8 cellular contexts compared by ENCODE assay signal in the genomic region with DNA sequence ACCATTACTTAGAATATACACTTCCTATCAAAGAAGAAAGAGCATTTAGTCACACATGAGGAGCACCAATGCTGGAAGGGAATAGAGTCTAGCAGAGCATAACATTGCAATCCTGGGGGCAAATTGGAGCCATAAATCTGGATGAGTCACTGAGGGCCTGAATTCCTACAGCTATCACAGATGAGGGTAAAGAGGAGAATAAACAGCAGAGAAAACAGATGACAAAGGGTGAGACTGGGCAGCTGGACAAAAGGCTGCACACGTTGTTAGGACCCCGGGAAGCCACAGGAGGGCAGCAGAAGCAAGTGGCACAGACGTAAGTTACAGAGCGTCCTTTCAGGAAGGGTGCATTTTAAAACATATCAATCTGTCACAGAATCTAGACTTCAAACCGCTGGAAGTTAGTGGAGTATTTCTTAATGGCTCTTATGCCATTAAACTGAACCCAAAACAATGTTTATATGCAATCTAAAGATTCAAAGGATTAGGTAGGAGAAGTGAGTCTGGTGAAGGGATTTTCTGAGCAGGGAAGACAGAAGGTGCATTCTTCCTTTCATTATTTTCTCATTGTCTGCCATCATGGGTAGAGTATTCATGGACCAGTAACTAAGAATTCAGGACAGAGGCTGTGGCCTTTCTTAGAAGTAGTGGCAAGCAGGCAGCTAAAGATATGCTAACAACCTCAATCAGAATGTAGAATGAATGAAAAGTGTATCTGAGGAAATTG.
DNase-seq lines count a peak whose midpoint lies in the region; ATAC-seq and TF ChIP-seq lines count a peak whose summit lies in the region.

No MANE protein-coding gene starts in this region.

- intact Hi-C loops in Panc1 (cut with micrococcal nuclease; ENCODE audit: unreplicated experiment) (loop anchor here (1.0 to 10.0 kb wide), 4 partner anchors 25 to 416 kb away; no protein-coding TSS in a partner anchor), breast epithelium (cut with DNase I; ENCODE audit: low total_unique reads) (no loop called here)

- H3K27me3 ChIP-seq in Panc1 (ENCODE audit: control insufficient read depth, insufficient read depth, low read length) (no peaks in the 10 kb centered on the region; the same call in 1 of the 2 replicates), breast epithelium (no peaks in the 10 kb centered on the region)

- H3K9me3 ChIP-seq in Panc1 (ENCODE audit: control insufficient read depth, insufficient read depth, low read depth, low read length) (no peaks in the 10 kb centered on the region), breast epithelium (no peaks in the 10 kb centered on the region)

- peak; percentile 93 for TF ChIP-seq CTCF in LNCAP (IDR thresholded peaks at IDR 0.05)
- peak; percentile 86 for TF ChIP-seq CTCF in Panc1 (IDR thresholded peaks at IDR 0.05)
- TF ChIP-seq CTCF in breast epithelium (IDR thresholded peaks at IDR 0.05): peak in 2 of 3 donors; percentile 57 to 72

- BruUV-seq in Panc1 (replicated peaks; lab: Mats Ljungman, UMichigan): no TSS peak

- CTCF ChIA-PET in Panc1 (lab: Charles Lee): no interaction called here

- H3K4me3 ChIP-seq in Panc1 (ENCODE audit: low read depth in 2 of 2, low read length in 2 of 2) (no peak overlapping the region), breast epithelium (no peak overlapping the region)

- H3K27ac ChIP-seq in Panc1 (ENCODE audit: low read length) (no peak overlapping the region), breast epithelium (no peak overlapping the region)

- in situ Hi-C loops in Panc1 (cut with HindIII; ENCODE audit: low pct_unique_long_range_greater_than_20kb, low sequenced_read_pairs): no loop called here

- H3K36me3 ChIP-seq in Panc1 (ENCODE audit: control insufficient read depth, insufficient read depth, low read length) (no peaks in the 10 kb centered on the region), breast epithelium (no peaks in the 10 kb centered on the region)

- no peak for TF ChIP-seq POLR2A in breast epithelium (IDR thresholded peaks at IDR 0.05)

- peak; percentile 92 for ATAC-seq in Panc1

- peak; percentile 1 for DNase-seq in activated T-cell treated with anti-CD3 and anti-CD28 coated beads for 1 hour (ENCODE audit: low read depth)
- no peak for DNase-seq in activated T-cell treated with anti-CD3 and anti-CD28 coated beads, Interleukin-2, amount 50 U/mL, for 1 hour
- DNase-seq in HCEC 1CT: peak; percentile 97
- peak; percentile 56 for DNase-seq in Panc1 (ENCODE audit: low read depth, low spot score)
- no peak for DNase-seq in breast epithelium (ENCODE audit: low spot score in 2 of 2)
- DNase-seq in kidney tubule cell (ENCODE audit: low spot score): peak; percentile 98
- peak; percentile 14 for DNase-seq in stimulated activated CD4-positive, alpha-beta T cell treated with anti-CD3 and anti-CD28 coated beads, Interleukin-4, amount 100 ng/mL, for 24 hours

- H3K4me1 ChIP-seq in Panc1 (ENCODE audit: control insufficient read depth, insufficient read depth, low read length): no peaks in the 10 kb centered on the region
- no peaks in the 10 kb centered on the region for H3K4me1 ChIP-seq in breast epithelium

- POLR2A ChIA-PET in Panc1 (lab: Charles Lee): no interaction called here

Comparison
In these comparisons a context has a peak if more than half of its experiments do, and no peak if none do; other contexts are left out.
1. DNase-seq: peak in activated T-cell treated with anti-CD3 and anti-CD28 coated beads for 1 hour (single experiment), HCEC 1CT (single experiment), Panc1 (single experiment), kidney tubule cell (single experiment) and stimulated activated CD4-positive, alpha-beta T cell treated with anti-CD3 and anti-CD28 coated beads, Interleukin-4, amount 100 ng/mL, for 24 hours (single experiment); none in activated T-cell treated with anti-CD3 and anti-CD28 coated beads, Interleukin-2, amount 50 U/mL, for 1 hour (single experiment) and breast epithelium (0 of 2).
2. Peak in every context shown above with its lines, with median percentiles within 50 percentile points of each other: CTCF ChIP-seq.